9 cellular contexts compared by ENCODE assay signal in the genomic region with DNA sequence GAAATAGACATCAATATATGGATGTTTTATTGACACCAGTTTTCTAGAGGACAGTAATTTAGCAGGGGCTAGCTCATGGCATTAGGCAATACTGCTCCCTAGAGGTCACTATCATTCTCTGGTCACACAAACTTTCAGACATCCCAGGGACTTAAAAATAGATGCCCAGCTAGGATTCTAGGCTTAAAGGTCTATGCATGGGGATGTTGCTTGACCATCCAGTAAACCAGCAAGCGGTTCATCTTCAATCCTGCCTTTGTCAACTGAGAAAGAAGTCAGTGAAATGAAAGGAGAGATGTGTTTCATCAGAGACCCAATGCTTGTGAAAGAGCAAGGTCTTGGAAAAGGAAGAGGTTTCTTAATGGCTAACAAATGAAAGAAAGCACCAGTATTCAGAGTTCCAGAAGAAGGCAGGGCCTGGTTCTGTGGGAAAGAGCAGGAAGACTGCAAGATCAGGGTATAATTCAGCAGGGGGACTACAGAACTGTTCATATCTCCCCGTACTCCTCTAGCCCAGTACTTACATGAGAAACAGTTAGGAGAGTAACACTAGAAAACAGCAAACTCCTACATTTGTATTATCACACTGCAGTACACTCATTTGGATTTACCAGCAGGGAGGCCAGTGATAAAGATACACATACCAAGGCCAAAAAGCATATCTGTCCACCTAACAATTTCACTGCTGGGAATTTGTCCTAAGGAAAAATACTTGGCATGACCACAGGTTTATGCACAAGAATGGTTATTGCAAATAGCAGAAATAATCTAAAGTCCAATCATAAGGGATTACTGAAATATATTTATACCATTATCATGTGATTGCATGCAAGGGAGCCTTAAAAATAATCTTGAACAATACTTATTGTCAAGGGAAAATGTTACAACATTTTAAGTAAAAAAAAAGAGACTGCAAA.
DNase-seq lines count a peak whose midpoint lies in the region; ATAC-seq, FAIRE-seq and TF ChIP-seq lines count a peak whose summit lies in the region.
"Had no signal": no experiment of that assay in that cellular context is flagged by ENCODE, and none has a peak within 500 bp of the region (broad histone marks: within the 10 kb centered on the region; RNA-seq: fewer than 3 reads in every experiment).

No MANE protein-coding gene starts in this region.

- no peak overlapping the region for H3K27ac Mint-ChIP-seq in activated T-cell treated with anti-CD3 and anti-CD28 coated beads, Interleukin-2, amount 50 U/mL, for 24 hours
- H3K27ac Mint-ChIP-seq: dendritic cell treated with granulocyte-macrophage colony-stimulating factor and Interleukin-4, amounts not matched to agents 40 ng/mL and 50 ng/mL, for 4 days had no signal

- ATAC-seq in GM21381 (IDR thresholded peaks at IDR 0.05; ENCODE audit: unreplicated experiment) (peak; percentile 67), GM12878 (peak; percentile 77)

- no peak overlapping the region for H3K27ac ChIP-seq in C4-2B
- no peak overlapping the region for H3K27ac ChIP-seq in GM12878 (ENCODE audit: control insufficient read depth, insufficient read depth)

- POLR2A ChIA-PET in GM12878 (lab: Charles Lee), result no interaction called here

- H3K9ac ChIP-seq in GM12878 (ENCODE audit: control insufficient read depth, insufficient read depth, low read length), result no peak overlapping the region

- no peaks in the 10 kb centered on the region for H3K4me1 Mint-ChIP-seq in activated T-cell treated with anti-CD3 and anti-CD28 coated beads, Interleukin-2, amount 50 U/mL, for 24 hours (ENCODE audit: low read depth)

- H3K36me3 Mint-ChIP-seq in activated T-cell treated with anti-CD3 and anti-CD28 coated beads, Interleukin-2, amount 50 U/mL, for 24 hours (ENCODE audit: low read depth), result no peaks in the 10 kb centered on the region

- TF ChIP-seq RAD21 in GM12878 (IDR thresholded peaks at IDR 0.05; ENCODE audit: insufficient read depth, low read depth, low read length), result peak; percentile 64

- CTCF ChIA-PET in GM12878 (lab: Yijun Ruan, JAX), result interaction anchor here (0.6 to 1.6 kb wide), 5 partner anchors 8 to 994 kb away, joined by 3 to 5 read pairs (median 3); no protein-coding TSS in a partner anchor

- H3K4me3 Mint-ChIP-seq in activated T-cell treated with anti-CD3 and anti-CD28 coated beads, Interleukin-2, amount 50 U/mL, for 24 hours, result no peak overlapping the region
- H3K4me3 Mint-ChIP-seq: dendritic cell treated with granulocyte-macrophage colony-stimulating factor and Interleukin-4, amounts not matched to agents 40 ng/mL and 50 ng/mL, for 4 days had no signal

- DNase-seq in NCI-H1105 treated with DMSO at 0.1 percent for 48 hours (lab: John Stamatoyannopoulos, UW) (peak; percentile 59), GM12878 (ENCODE audit: low read depth, low spot score) (no peak), kidney tubule cell (ENCODE audit: low spot score) (peak; percentile 72)
- DNase-seq in effector CD4-positive, alpha-beta T cell, result no peak
- DNase-seq in activated T-cell treated with anti-CD3 and anti-CD28 coated beads, Interleukin-2, amount 50 U/mL, for 24 hours, result no peak
- no peak for DNase-seq in stimulated activated CD4-positive, alpha-beta T cell treated with anti-CD3 and anti-CD28 coated beads, Interleukin-4, amount 100 ng/mL, for 24 hours

- no peaks in the 10 kb centered on the region for H3K27me3 ChIP-seq in GM12878 (replicated peaks in 1 of 2; ENCODE audit: control insufficient read depth in 2 of 2, insufficient read depth in 2 of 2, low read length in 1 of 2)

- no peaks in the 10 kb centered on the region for H3K4me1 ChIP-seq in GM12878 (ENCODE audit: control insufficient read depth, insufficient read depth, low read length)

- no peaks in the 10 kb centered on the region for H3K36me3 ChIP-seq in GM12878 (ENCODE audit: control insufficient read depth in 2 of 2, insufficient read depth in 2 of 2, low read length in 1 of 2)

- in situ Hi-C loops in GM12878 (cut with MboI), result loop anchor here (10.0 kb wide), 2 partner anchors 513 to 997 kb away; no protein-coding TSS in a partner anchor

- FAIRE-seq in GM12878 (lab: Jason Lieb, UNC), result peak; percentile 52

- TF ChIP-seq EP300 in GM12878 (IDR thresholded peaks at IDR 0.05; ENCODE audit: borderline replicate concordance in 1 of 2, control insufficient read depth in 1 of 2, low read depth in 2 of 2, low read length in 2 of 2), result no peak

- RAD21 ChIA-PET in GM12878 (lab: Charles Lee; ENCODE audit: unreplicated experiment), result interaction anchor here (1.0 to 1.5 kb wide), 5 partner anchors 21 to 994 kb away, joined by 3 to 6 read pairs (median 4); no protein-coding TSS in a partner anchor

- H3K9me3 Mint-ChIP-seq in activated T-cell treated with anti-CD3 and anti-CD28 coated beads, Interleukin-2, amount 50 U/mL, for 24 hours, result no peaks in the 10 kb centered on the region
- H3K9me3 Mint-ChIP-seq: dendritic cell treated with granulocyte-macrophage colony-stimulating factor and Interleukin-4, amounts not matched to agents 40 ng/mL and 50 ng/mL, for 4 days had no signal

- TF ChIP-seq CTCF in C4-2B (conservative IDR thresholded peaks at IDR 0.05) (peak; percentile 74), GM12878 (IDR thresholded peaks at IDR 0.05 in 2 of 3, conservative IDR thresholded peaks at IDR 0.05 in 1 of 3; ENCODE audit: control insufficient read depth in 2 of 3, extremely low read depth in 1 of 3, insufficient read depth in 1 of 3, low read depth in 3 of 3, low read length in 3 of 3) (peak; percentile 37 to 63 (median 43); a peak in 4 of 6 replicates)

- intact Hi-C loops in GM12878 (cut with micrococcal nuclease; ENCODE audit: unreplicated experiment), result loop anchor here (1.0 to 5.0 kb wide), 3 partner anchors 399 to 994 kb away; no protein-coding TSS in a partner anchor

- H3K9me3 ChIP-seq in GM12878 (replicated peaks; ENCODE audit: control insufficient read depth, insufficient read depth, low read length), result no peaks in the 10 kb centered on the region

- no peak overlapping the region for H3K4me2 ChIP-seq in GM12878 (ENCODE audit: control insufficient read depth, insufficient read depth)

- no peak overlapping the region for H3K4me3 ChIP-seq in GM12878

- peaks cover 39% of the 10 kb centered on the region for H3K27me3 Mint-ChIP-seq in activated T-cell treated with anti-CD3 and anti-CD28 coated beads, Interleukin-2, amount 50 U/mL, for 24 hours
- H3K27me3 Mint-ChIP-seq: dendritic cell treated with granulocyte-macrophage colony-stimulating factor and Interleukin-4, amounts not matched to agents 40 ng/mL and 50 ng/mL, for 4 days had no signal

- TF ChIP-seq POLR2A in GM12878 (IDR thresholded peaks at IDR 0.05; ENCODE audit: low read depth, low read length), result no peak

- H4K20me1 ChIP-seq in GM12878 (ENCODE audit: control insufficient read depth, insufficient read depth), result no peaks in the 10 kb centered on the region

- SMC1A ChIA-PET in GM12878 (lab: Charles Lee; ENCODE audit: uncharacterized antibody, unreplicated experiment), result interaction anchor here (0.5 to 2.4 kb wide), 4 partner anchors 8 to 996 kb away, joined by 3 to 10 read pairs (median 3); no protein-coding TSS in a partner anchor

- H3K79me2 ChIP-seq in GM12878 (ENCODE audit: control insufficient read depth, insufficient read depth, low read length), result no peaks in the 10 kb centered on the region

- H2AFZ ChIP-seq in GM12878 (ENCODE audit: control insufficient read depth, low read depth, low read length), result no peak overlapping the region

- BruUV-seq in GM12878 (replicated peaks; lab: Mats Ljungman, UMichigan), result no TSS peak

- 60% methylated on average over 2 of the region's 2 CpGs for WGBS in GM12878 (ENCODE audit: insufficient coverage, insufficient replicate concordance, low lambda C conversion rate, missing lambda C conversion rate)

TF ChIP-seq in GM12878, 131 proteins besides CTCF, POLR2A, EP300 and RAD21:
- peak; percentile 61; the same call in 1 of the 2 replicates for TF ChIP-seq SMC3 (IDR thresholded peaks at IDR 0.05; ENCODE audit: borderline replicate concordance, low read length)
- TF ChIP-seq ZNF217 (IDR thresholded peaks at IDR 0.05), result no peak
TF ChIP-seq in GM12878: peak in this region for 1.

Comparison
In these comparisons a context has a peak if more than half of its experiments do, and no peak if none do; other contexts are left out.
1. DNase-seq: peak in NCI-H1105 treated with DMSO at 0.1 percent for 48 hours (single experiment) and kidney tubule cell (single experiment); none in GM12878 (single experiment), effector CD4-positive, alpha-beta T cell (single experiment), activated T-cell treated with anti-CD3 and anti-CD28 coated beads, Interleukin-2, amount 50 U/mL, for 24 hours (single experiment) and stimulated activated CD4-positive, alpha-beta T cell treated with anti-CD3 and anti-CD28 coated beads, Interleukin-4, amount 100 ng/mL, for 24 hours (single experiment).